Comparison of ENCODE assay signal across 15 cellular contexts in genomic region chr15:89818287-89818686, GRCh38. TPM values are rescaled to one million over a fixed set of nuclear protein-coding genes. Genes with fewer than 3 reads are reported as not detected.
DNase-seq lines count a peak whose midpoint lies in the region; ATAC-seq and TF ChIP-seq lines count a peak whose summit lies in the region.
"Had no signal": no experiment of that assay in that cellular context is flagged by ENCODE, and none has a peak within 500 bp of the region (broad histone marks: within the 10 kb centered on the region; RNA-seq: fewer than 3 reads in every experiment).

No MANE protein-coding gene starts in this region.

- peak overlapping the region; percentile 64 for H3K27ac ChIP-seq in GM23248
- peak overlapping the region; percentile 33; the same call in 1 of the 2 replicates for H3K27ac ChIP-seq in SJCRH30
- peak overlapping the region; percentile 100 for H3K27ac ChIP-seq in neutrophil
- H3K27ac ChIP-seq: BLaER1 treated with 17β-estradiol and CSF1 and Interleukin-3, amounts not matched to agents 10 nM and 100 nM had no signal

- H3K4me1 ChIP-seq in GM23248 (ENCODE audit: insufficient read depth): peaks cover 41% of the 10 kb centered on the region
- peaks cover 13% of the 10 kb centered on the region for H3K4me1 ChIP-seq in SJCRH30
- peaks cover 73 to 77% of the 10 kb centered on the region in 2 experiments for H3K4me1 ChIP-seq in neutrophil (ENCODE audit: control insufficient read depth in 1 of 2, insufficient read depth in 1 of 2, low read depth in 1 of 2, low read length in 1 of 2)

- 63 to 65% methylated on average over 10 of the region's 10 CpGs for WGBS in GM23248 (ENCODE audit: low coverage in 1 of 2, low lambda C conversion rate in 2 of 2, missing lambda C conversion rate in 2 of 2), 2 experiments

- peak overlapping the region; percentile 37 for H3K27ac Mint-ChIP-seq in dendritic cell treated with granulocyte-macrophage colony-stimulating factor and Interleukin-4, amounts not matched to agents 40 ng/mL and 50 ng/mL, for 4 days
- H3K27ac Mint-ChIP-seq: CD4-positive, CD25-positive, alpha-beta regulatory T cell had no signal

- H4K20me1 ChIP-seq in GM23248 (ENCODE audit: insufficient read depth): no peaks in the 10 kb centered on the region

- no peaks in the 10 kb centered on the region for H3K27me3 ChIP-seq in GM23248 (replicated peaks; ENCODE audit: insufficient read depth)
- H3K27me3 ChIP-seq in SJCRH30: peaks cover 4% of the 10 kb centered on the region; the same call in 1 of the 2 replicates
- H3K27me3 ChIP-seq in neutrophil: no peaks in the 10 kb centered on the region

- H3K9me3 Mint-ChIP-seq in dendritic cell treated with granulocyte-macrophage colony-stimulating factor and Interleukin-4, amounts not matched to agents 40 ng/mL and 50 ng/mL, for 4 days: no peaks in the 10 kb centered on the region

- H3K9me3 ChIP-seq in GM23248 (ENCODE audit: low read depth) (no peaks in the 10 kb centered on the region), SJCRH30 (replicated peaks) (no peaks in the 10 kb centered on the region), neutrophil (no peaks in the 10 kb centered on the region)
- H3K9me3 ChIP-seq: HAP-1 had no signal

- no peak overlapping the region for H3K4me3 Mint-ChIP-seq in dendritic cell treated with granulocyte-macrophage colony-stimulating factor and Interleukin-4, amounts not matched to agents 40 ng/mL and 50 ng/mL, for 4 days
- H3K4me3 Mint-ChIP-seq: CD4-positive, CD25-positive, alpha-beta regulatory T cell; IgD-negative memory B cell had no signal

- ATAC-seq in GM18498 (IDR thresholded peaks at IDR 0.05; ENCODE audit: unreplicated experiment): no peak
- ATAC-seq: GM12878 had no signal

- H3K36me3 Mint-ChIP-seq in dendritic cell treated with granulocyte-macrophage colony-stimulating factor and Interleukin-4, amounts not matched to agents 40 ng/mL and 50 ng/mL, for 4 days (ENCODE audit: low read depth): peaks cover 11% of the 10 kb centered on the region
- H3K36me3 Mint-ChIP-seq: CD4-positive, CD25-positive, alpha-beta regulatory T cell; IgD-negative memory B cell had no signal

- no peak overlapping the region for H3K4me2 ChIP-seq in GM23248 (ENCODE audit: unreplicated experiment)
- H3K4me2 ChIP-seq: BLaER1 treated with 17β-estradiol and CSF1 and Interleukin-3, amounts not matched to agents 10 nM and 100 nM had no signal

- H3K9me2 ChIP-seq in GM23248 (ENCODE audit: insufficient read depth): no peaks in the 10 kb centered on the region

- no peaks in the 10 kb centered on the region for H3K27me3 Mint-ChIP-seq in dendritic cell treated with granulocyte-macrophage colony-stimulating factor and Interleukin-4, amounts not matched to agents 40 ng/mL and 50 ng/mL, for 4 days

- H3K9ac ChIP-seq in GM23248: no peak overlapping the region
- H3K9ac ChIP-seq: BLaER1 treated with 17β-estradiol and CSF1 and Interleukin-3, amounts not matched to agents 10 nM and 100 nM had no signal

- peaks cover 56% of the 10 kb centered on the region for H3F3A ChIP-seq in GM23248 (ENCODE audit: insufficient read depth)

- H2AFZ ChIP-seq in GM23248: peak overlapping the region; percentile 30; the same call in 1 of the 2 replicates

- TF ChIP-seq CTCF in neutrophil (IDR thresholded peaks at IDR 0.05): no peak

- H3K4me1 Mint-ChIP-seq in dendritic cell treated with granulocyte-macrophage colony-stimulating factor and Interleukin-4, amounts not matched to agents 40 ng/mL and 50 ng/mL, for 4 days (ENCODE audit: low read depth): peaks cover 55% of the 10 kb centered on the region

- H3K4me3 ChIP-seq in GM23248: no peak overlapping the region
- H3K4me3 ChIP-seq in SJCRH30: no peak overlapping the region
- H3K4me3 ChIP-seq in neutrophil (ENCODE audit: low read depth in 1 of 2, low read length in 1 of 2): no peak overlapping the region
- H3K4me3 ChIP-seq: BLaER1 treated with 17β-estradiol and CSF1 and Interleukin-3, amounts not matched to agents 10 nM and 100 nM; GM12878; HAP-1 had no signal

- H3K79me2 ChIP-seq in GM23248 (ENCODE audit: insufficient read depth): peaks cover 18% of the 10 kb centered on the region

- intact Hi-C loops in dendritic cell treated with granulocyte-macrophage colony-stimulating factor and Interleukin-4, amounts not matched to agents 40 ng/mL and 50 ng/mL, for 4 days (cut with micrococcal nuclease): no loop called here

- in situ Hi-C loops in GM23248 (cut with MboI): no loop called here

- no peak for DNase-seq in GM23248
- peak in 1 of 2 experiments; percentile 29 for DNase-seq in SJCRH30
- DNase-seq in DMS79 treated with DMSO at 0.1 percent for 48 hours (lab: John Stamatoyannopoulos, UW): no peak
- no peak for DNase-seq in GDM1 (lab: John Stamatoyannopoulos, UW)
- DNase-seq: 8988T; ACHN; CD4-positive, CD25-positive, alpha-beta regulatory T cell; DMS53 had no signal

- H3K36me3 ChIP-seq in GM23248 (ENCODE audit: low read depth) (no peaks in the 10 kb centered on the region), SJCRH30 (no peaks in the 10 kb centered on the region), neutrophil (peaks cover 3% of the 10 kb centered on the region)
- H3K36me3 ChIP-seq: BLaER1 treated with 17β-estradiol and CSF1 and Interleukin-3, amounts not matched to agents 10 nM and 100 nM; HAP-1 had no signal

RNA-seq across cellular contexts. Expression of gene ANPEP, which starts 3.6 kb away (rescaled TPM):
- 464 and 467 TPM in 2 replicates for total RNA-seq in GM23248 (2014; rRNA removed; shearing (Covaris generic))
- polyA plus RNA-seq in GM23248 (2016; fragmentation: Nextera tagmentation; extraction: Ambion mirVana): 568 and 585 TPM in 2 replicates
- 0.28 and 0.77 TPM in 2 replicates for total RNA-seq in SJCRH30 (2014; rRNA removed; shearing (Covaris generic))

RNA-seq across cellular contexts. Expression of gene MESP2, which starts 42.2 kb away (rescaled TPM):
- not detected in 2 replicates for total RNA-seq in GM23248 (2014; rRNA removed; shearing (Covaris generic))
- polyA plus RNA-seq in GM23248 (2016; fragmentation: Nextera tagmentation; extraction: Ambion mirVana): not detected in 2 replicates
- total RNA-seq in SJCRH30 (2014; rRNA removed; shearing (Covaris generic)): not detected in 2 replicates
- total RNA-seq: CD4-positive, CD25-positive, alpha-beta regulatory T cell; GM12878 had no signal
- polyA plus RNA-seq: CD4-positive, CD25-positive, alpha-beta regulatory T cell; IgD-negative memory B cell had no signal

Comparison
In these comparisons a context has a peak if more than half of its experiments do, and no peak if none do; other contexts are left out.
1. H3K27ac ChIP-seq: peak in every context shown above with its lines; median percentile 100 in neutrophil; 64 in GM23248; 33 in SJCRH30.
2. RNA of gene ANPEP, which starts 3.6 kb away (total RNA-seq): 464 to 467 TPM in GM23248; 0.28 to 0.77 TPM in SJCRH30; every median in the first group is over 100 times any median in the second.